ENCODE assay signal across 15 cellular contexts in genomic region chr21:15841856-15842564, GRCh38.
A peak's percentile ranks its signal among the peaks of the same experiment; 100 is the strongest.
DNase-seq lines count a peak whose midpoint lies in the region; ATAC-seq and TF ChIP-seq lines count a peak whose summit lies in the region.
"Had no signal": no experiment of that assay in that cellular context is flagged by ENCODE, and none has a peak within 500 bp of the region (broad histone marks: within the 10 kb centered on the region; RNA-seq: fewer than 3 reads in every experiment).

No MANE protein-coding gene starts in this region.

- peak; percentile 5 for DNase-seq in DMS79 (lab: John Stamatoyannopoulos, UW)
- peak; percentile 74 for DNase-seq in PC-3
- peak; percentile 75 for DNase-seq in dermis blood vessel endothelial cell
- DNase-seq in myocyte (ENCODE audit: low read depth), result peak; percentile 37
- no peak for DNase-seq in GM13976 (ENCODE audit: low spot score)
- DNase-seq in NCI-H748 treated with DMSO at 0.1 percent for 48 hours (lab: John Stamatoyannopoulos, UW), result no peak
- DNase-seq in immature natural killer cell, result no peak
- DNase-seq in LoVo (ENCODE audit: low spot score), result no peak
- DNase-seq: activated CD4-positive, alpha-beta T cell treated with anti-CD3 and anti-CD28 coated beads for 36 hours; activated T-cell treated with anti-CD3 and anti-CD28 coated beads, Interleukin-2, amount 50 U/mL, for 4 hours; amygdala; COR-L47; endodermal cell; NCI-H146 had no signal

- POLR2A ChIA-PET in PC-3 (lab: Charles Lee; ENCODE audit: unreplicated experiment), result interaction anchor here (0.6 kb wide), 1 partner anchor 45 kb away, joined by 5 read pairs; no protein-coding TSS in a partner anchor

- H3K9me3 Mint-ChIP-seq in immature natural killer cell, result no peaks in the 10 kb centered on the region
- H3K9me3 Mint-ChIP-seq: activated T-cell treated with anti-CD3 and anti-CD28 coated beads, Interleukin-2, amount 50 U/mL, for 4 hours; endodermal cell had no signal

- BruUV-seq in PC-3 (replicated peaks; lab: Mats Ljungman, UMichigan), result no TSS peak

- no peak overlapping the region for H3K4me3 ChIP-seq in PC-3 (ENCODE audit: low read length)
- H3K4me3 ChIP-seq: right atrium auricular region had no signal

- peaks cover 53% of the 10 kb centered on the region for H3K4me1 ChIP-seq in PC-3 (ENCODE audit: insufficient read depth, low read length)

- no peak overlapping the region for H3K9ac ChIP-seq in PC-3 (ENCODE audit: low read length)

- H3F3A ChIP-seq in PC-3 (ENCODE audit: low read length, unreplicated experiment), result peaks cover 4% of the 10 kb centered on the region

- no peaks in the 10 kb centered on the region for H3K9me3 ChIP-seq in PC-3 (ENCODE audit: low read length)
- H3K9me3 ChIP-seq: right atrium auricular region had no signal

- H3K36me3 ChIP-seq in PC-3 (ENCODE audit: low read depth, low read length), result peaks cover 19% of the 10 kb centered on the region

- H3K9me2 ChIP-seq in PC-3 (replicated peaks; ENCODE audit: low read length), result no peaks in the 10 kb centered on the region

- no peaks in the 10 kb centered on the region for H3K79me2 ChIP-seq in PC-3 (ENCODE audit: low read length)

- intact Hi-C loops in PC-3 (cut with micrococcal nuclease), result no loop called here

- H4K20me1 ChIP-seq in PC-3 (ENCODE audit: low read length), result no peaks in the 10 kb centered on the region

- peak overlapping the region; percentile 8; the same call in 1 of the 2 replicates for H3K27ac ChIP-seq in PC-3 (ENCODE audit: low read length)
- H3K27ac ChIP-seq: right atrium auricular region had no signal

- TF ChIP-seq CTCF in PC-3 (conservative IDR thresholded peaks at IDR 0.05; ENCODE audit: low read depth, low read length), result no peak
- no peak for TF ChIP-seq CTCF in GM13976 (IDR thresholded peaks at IDR 0.05; ENCODE audit: borderline replicate concordance, control extremely low read depth, extremely low read depth, insufficient read depth, missing control alignments)

- peaks cover 0 to 4% (median 0%) of the 10 kb centered on the region in 3 donors for H3K36me3 Mint-ChIP-seq in immature natural killer cell

- H3K27me3 ChIP-seq in PC-3 (ENCODE audit: low read length), result no peaks in the 10 kb centered on the region
- H3K27me3 ChIP-seq: right atrium auricular region had no signal

- H3K27ac Mint-ChIP-seq in immature natural killer cell, result no peak overlapping the region
- H3K27ac Mint-ChIP-seq: activated CD4-positive, alpha-beta T cell treated with anti-CD3 and anti-CD28 coated beads for 36 hours; endodermal cell had no signal

- in situ Hi-C loops in GM13976 (cut with MboI; ENCODE audit: low sequenced_read_pairs, unreplicated experiment), result no loop called here

- H3K4me1 Mint-ChIP-seq in immature natural killer cell, result peaks cover 1 to 10% of the 10 kb centered on the region in 2 donors
- H3K4me1 Mint-ChIP-seq: activated CD4-positive, alpha-beta T cell treated with anti-CD3 and anti-CD28 coated beads for 36 hours; endodermal cell had no signal

- H3K27me3 Mint-ChIP-seq in immature natural killer cell (ENCODE audit: low read depth in 3 of 3), result no peaks in the 10 kb centered on the region
- H3K27me3 Mint-ChIP-seq: activated CD4-positive, alpha-beta T cell treated with anti-CD3 and anti-CD28 coated beads for 36 hours had no signal

- peak; percentile 34; the same call in 1 of the 2 replicates for ATAC-seq in PC-3
- ATAC-seq: activated CD4-positive, alpha-beta T cell treated with anti-CD3 and anti-CD28 coated beads for 36 hours; activated T-cell treated with anti-CD3 and anti-CD28 coated beads, Interleukin-2, amount 50 U/mL, for 4 hours had no signal

- no peak overlapping the region for H3K4me3 Mint-ChIP-seq in immature natural killer cell
- H3K4me3 Mint-ChIP-seq: activated CD4-positive, alpha-beta T cell treated with anti-CD3 and anti-CD28 coated beads for 36 hours; activated T-cell treated with anti-CD3 and anti-CD28 coated beads, Interleukin-2, amount 50 U/mL, for 4 hours; endodermal cell had no signal

- H3K4me2 ChIP-seq in PC-3 (ENCODE audit: low read length), result peak overlapping the region; percentile 3; the same call in 1 of the 2 replicates

- no peak overlapping the region for H2AFZ ChIP-seq in PC-3 (ENCODE audit: low read length)

- CTCF ChIA-PET in PC-3 (lab: Charles Lee), result no interaction called here

Comparison
In these comparisons a context has a peak if more than half of its experiments do, and no peak if none do; other contexts are left out.
1. DNase-seq: peak in DMS79 (single experiment), PC-3 (single experiment), dermis blood vessel endothelial cell (single experiment) and myocyte (single experiment); none in GM13976 (single experiment), NCI-H748 treated with DMSO at 0.1 percent for 48 hours (single experiment), immature natural killer cell (0 of 3) and LoVo (single experiment).